20 cellular contexts compared by ENCODE assay signal in genomic region chr2:122478108-122478507, GRCh38.
DNase-seq lines count a peak whose midpoint lies in the region; ATAC-seq and TF ChIP-seq lines count a peak whose summit lies in the region.
"Had no signal": no experiment of that assay in that cellular context is flagged by ENCODE, and none has a peak within 500 bp of the region (broad histone marks: within the 10 kb centered on the region; RNA-seq: fewer than 3 reads in every experiment).

No MANE protein-coding gene starts in this region.

- no peaks in the 10 kb centered on the region for H3K4me1 Mint-ChIP-seq in stimulated activated effector memory CD8-positive, alpha-beta T cell treated with anti-CD3 and anti-CD28 coated beads, Interleukin-12 subunit alpha, Interleukin-12 subunit beta, amount 100 ng/mL, for 72 hours
- H3K4me1 Mint-ChIP-seq in natural killer cell, result no peaks in the 10 kb centered on the region
- H3K4me1 Mint-ChIP-seq: CD4-positive, CD25-positive, alpha-beta regulatory T cell; CD8-positive, alpha-beta memory T cell had no signal

- H3K27ac Mint-ChIP-seq in stimulated activated effector memory CD8-positive, alpha-beta T cell treated with anti-CD3 and anti-CD28 coated beads, Interleukin-12 subunit alpha, Interleukin-12 subunit beta, amount 100 ng/mL, for 72 hours, result no peak overlapping the region
- H3K27ac Mint-ChIP-seq in natural killer cell, result no peak overlapping the region
- H3K27ac Mint-ChIP-seq: CD4-positive, CD25-positive, alpha-beta regulatory T cell; CD8-positive, alpha-beta memory T cell; H9 had no signal

- no peak overlapping the region for H3K4me3 Mint-ChIP-seq in stimulated activated effector memory CD8-positive, alpha-beta T cell treated with anti-CD3 and anti-CD28 coated beads, Interleukin-12 subunit alpha, Interleukin-12 subunit beta, amount 100 ng/mL, for 72 hours
- no peak overlapping the region for H3K4me3 Mint-ChIP-seq in natural killer cell
- H3K4me3 Mint-ChIP-seq: CD4-positive, CD25-positive, alpha-beta regulatory T cell; CD8-positive, alpha-beta memory T cell; H9 had no signal

- H3K4me1 ChIP-seq in ovary (ENCODE audit: insufficient read depth), result no peaks in the 10 kb centered on the region
- H3K4me1 ChIP-seq: A549, BE2C had no signal

- DNase-seq in AG08395 (ENCODE audit: low spot score) (peak; percentile 7), GM04503 (ENCODE audit: low read depth) (peak; percentile 10), cardiac fibroblast (ENCODE audit: low read depth in 2 of 2) (peak; percentile 22 to 30), hepatic stellate cell (ENCODE audit: low spot score) (peak; percentile 6), ovary (no peak), natural killer cell (no peak)
- DNase-seq in stimulated activated effector memory CD8-positive, alpha-beta T cell treated with anti-CD3 and anti-CD28 coated beads, Interleukin-12 subunit alpha, Interleukin-12 subunit beta, amount 100 ng/mL, for 72 hours (ENCODE audit: low spot score in 2 of 2), result no peak
- DNase-seq: BE2C; C1 segment of cervical spinal cord; CD4-positive, CD25-positive, alpha-beta regulatory T cell; CD8-positive, alpha-beta memory T cell; COR-L47; GDM1; GOT3; H9; KG1 had no signal

- H3K36me3 Mint-ChIP-seq in stimulated activated effector memory CD8-positive, alpha-beta T cell treated with anti-CD3 and anti-CD28 coated beads, Interleukin-12 subunit alpha, Interleukin-12 subunit beta, amount 100 ng/mL, for 72 hours, result no peaks in the 10 kb centered on the region
- H3K36me3 Mint-ChIP-seq in natural killer cell, result no peaks in the 10 kb centered on the region
- H3K36me3 Mint-ChIP-seq: CD4-positive, CD25-positive, alpha-beta regulatory T cell; CD8-positive, alpha-beta memory T cell had no signal

- ATAC-seq in stimulated activated effector memory CD8-positive, alpha-beta T cell treated with anti-CD3 and anti-CD28 coated beads, Interleukin-12 subunit alpha, Interleukin-12 subunit beta, amount 100 ng/mL, for 72 hours, result no peak
- ATAC-seq in natural killer cell, result no peak
- no peak for ATAC-seq in GM21619 (IDR thresholded peaks at IDR 0.05; ENCODE audit: unreplicated experiment)
- ATAC-seq: A549, GM12878 had no signal

- intact Hi-C loops in ovary (cut with DNase I) (no loop called here), natural killer cell (cut with micrococcal nuclease) (no loop called here)

- no peaks in the 10 kb centered on the region for H3K9me3 ChIP-seq in ovary
- H3K9me3 ChIP-seq: A549, BE2C had no signal

- no peaks in the 10 kb centered on the region for H3K27me3 Mint-ChIP-seq in natural killer cell (ENCODE audit: low read depth in 2 of 2)
- H3K27me3 Mint-ChIP-seq: CD4-positive, CD25-positive, alpha-beta regulatory T cell; CD8-positive, alpha-beta memory T cell had no signal

- 69 to 76% (median 72%) methylated on average over 2 of the region's 2 CpGs for WGBS in ovary, 3 donors

- no peak overlapping the region for H3K27ac ChIP-seq in ovary
- H3K27ac ChIP-seq: 22Rv1, A549 had no signal

- TF ChIP-seq CTCF in cardiac fibroblast (IDR thresholded peaks at IDR 0.05; ENCODE audit: low read depth, low read length), result no peak
- no peak for TF ChIP-seq CTCF in ovary (IDR thresholded peaks at IDR 0.05)
- no peak for TF ChIP-seq CTCF in natural killer cell (IDR thresholded peaks at IDR 0.05)

- no peaks in the 10 kb centered on the region for H3K36me3 ChIP-seq in ovary
- H3K36me3 ChIP-seq: BE2C had no signal

- H3K27me3 ChIP-seq in ovary, result no peaks in the 10 kb centered on the region
- H3K27me3 ChIP-seq: BE2C had no signal

- H3K4me3 ChIP-seq in cardiac fibroblast (replicated peaks in 1 of 2; ENCODE audit: low read depth in 2 of 2, low read length in 2 of 2) (no peak overlapping the region), ovary (no peak overlapping the region)
- H3K4me3 ChIP-seq: A549, GM12878 had no signal

- peaks cover 26% of the 10 kb centered on the region for H3K9me3 Mint-ChIP-seq in stimulated activated effector memory CD8-positive, alpha-beta T cell treated with anti-CD3 and anti-CD28 coated beads, Interleukin-12 subunit alpha, Interleukin-12 subunit beta, amount 100 ng/mL, for 72 hours
- peaks cover 2 to 3% of the 10 kb centered on the region in 2 donors for H3K9me3 Mint-ChIP-seq in natural killer cell

- TF ChIP-seq POLR2A in ovary (IDR thresholded peaks at IDR 0.05), result no peak

- TF ChIP-seq EP300 in ovary (IDR thresholded peaks at IDR 0.05), result no peak

Comparison
In these comparisons a context has a peak if more than half of its experiments do, and no peak if none do; other contexts are left out.
1. DNase-seq: peak in AG08395 (single experiment), GM04503 (single experiment), cardiac fibroblast (2 of 2) and hepatic stellate cell (single experiment); none in stimulated activated effector memory CD8-positive, alpha-beta T cell treated with anti-CD3 and anti-CD28 coated beads, Interleukin-12 subunit alpha, Interleukin-12 subunit beta, amount 100 ng/mL, for 72 hours (0 of 2), ovary (0 of 5) and natural killer cell (single experiment).